ENCODE assay signal across 33 cellular contexts in the genomic region with DNA sequence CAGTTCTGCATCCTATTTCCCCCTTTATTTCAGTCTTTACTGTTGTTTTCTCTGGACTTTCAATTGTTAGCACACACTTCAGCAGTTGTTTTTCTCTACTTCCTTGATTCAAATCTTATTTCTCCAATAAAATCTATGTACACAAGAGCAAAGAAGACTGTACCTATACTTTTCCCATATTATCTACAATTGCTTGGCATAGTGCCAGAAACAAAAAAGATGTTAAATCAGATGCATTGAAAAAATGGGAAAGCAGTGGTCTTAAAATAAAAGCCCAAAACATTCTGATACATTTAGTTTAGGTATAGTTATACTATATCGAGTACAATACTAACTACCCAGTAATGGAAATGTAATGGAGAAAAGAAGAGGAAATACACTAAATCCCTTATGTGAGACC.
"Had no signal": no experiment of that assay in that cellular context is flagged by ENCODE, and none has a peak within 500 bp of the region (broad histone marks: within the 10 kb centered on the region; RNA-seq: fewer than 3 reads in every experiment).

No MANE protein-coding gene starts in this region.

- H3K27me3 Mint-ChIP-seq: activated CD4-positive, alpha-beta memory T cell treated with anti-CD3 and anti-CD28 coated beads for 36 hours; activated CD4-positive, alpha-beta T cell treated with anti-CD3 and anti-CD28 coated beads for 36 hours; activated CD4-positive, alpha-beta T cell treated with anti-CD3 and anti-CD28 coated beads, Interleukin-2, amount 10 ng/mL, durations not matched to agents 24 days and 14 days; activated naive CD4-positive, alpha-beta T cell treated with anti-CD3 and anti-CD28 coated beads, Interleukin-2, amount 50 U/mL, for 24 hours; activated naive CD8-positive, alpha-beta T cell treated with anti-CD3 and anti-CD28 coated beads for 36 hours; activated naive CD8-positive, alpha-beta T cell treated with anti-CD3 and anti-CD28 coated beads, Interleukin-2, amount 50 U/mL, for 24 hours had no signal

- H3K4me1 Mint-ChIP-seq: activated CD4-positive, alpha-beta T cell treated with anti-CD3 and anti-CD28 coated beads for 36 hours; activated CD4-positive, alpha-beta T cell treated with anti-CD3 and anti-CD28 coated beads, Interleukin-2, amount 10 ng/mL, durations not matched to agents 24 days and 14 days; activated CD8-positive, alpha-beta memory T cell treated with anti-CD3 and anti-CD28 coated beads, Interleukin-2, amount 10 ng/mL, durations not matched to agents 7 days and 5 days; activated naive CD4-positive, alpha-beta T cell treated with anti-CD3 and anti-CD28 coated beads, Interleukin-2, amount 50 U/mL, for 24 hours; activated naive CD8-positive, alpha-beta T cell treated with anti-CD3 and anti-CD28 coated beads, Interleukin-2, amount 50 U/mL, for 24 hours had no signal

- H3K36me3 Mint-ChIP-seq: activated CD8-positive, alpha-beta memory T cell treated with anti-CD3 and anti-CD28 coated beads, Interleukin-2, amount 10 ng/mL, durations not matched to agents 7 days and 5 days had no signal

- H3K4me3 ChIP-seq: adrenal gland, body of pancreas, esophagus squamous epithelium, gastroesophageal sphincter had no signal

- FAIRE-seq: colon had no signal

- H3K4me1 ChIP-seq: adrenal gland, body of pancreas, gastroesophageal sphincter had no signal

- H3K9me3 ChIP-seq: adrenal gland, body of pancreas, esophagus squamous epithelium, gastroesophageal sphincter had no signal

- H3K4me3 Mint-ChIP-seq: activated CD4-positive, alpha-beta memory T cell treated with anti-CD3 and anti-CD28 coated beads for 36 hours; activated CD4-positive, alpha-beta T cell treated with anti-CD3 and anti-CD28 coated beads for 36 hours; activated CD4-positive, alpha-beta T cell treated with anti-CD3 and anti-CD28 coated beads, Interleukin-2, amount 10 ng/mL, durations not matched to agents 24 days and 14 days; activated CD8-positive, alpha-beta memory T cell treated with anti-CD3 and anti-CD28 coated beads, Interleukin-2, amount 10 ng/mL, durations not matched to agents 7 days and 5 days; activated CD8-positive, alpha-beta T cell treated with anti-CD3 and anti-CD28 coated beads, Interleukin-2, amount 10 ng/mL, durations not matched to agents 7 days and 5 days; activated naive CD4-positive, alpha-beta T cell treated with anti-CD3 and anti-CD28 coated beads for 36 hours; activated naive CD4-positive, alpha-beta T cell treated with anti-CD3 and anti-CD28 coated beads, Interleukin-2, amount 50 U/mL, for 24 hours; activated naive CD8-positive, alpha-beta T cell treated with anti-CD3 and anti-CD28 coated beads for 36 hours; activated naive CD8-positive, alpha-beta T cell treated with anti-CD3 and anti-CD28 coated beads, Interleukin-2, amount 50 U/mL, for 24 hours; activated T-helper 1 cell treated with anti-CD3 and anti-CD28 coated beads, Interleukin-12 subunit alpha, Interleukin-12 subunit beta, Interleukin-2, Interleukin-4 antibody, amounts not matched to agents 30 ng/mL and 10 ng/mL and 1 ng/mL, durations not matched to agents 14 hours and 24 hours and 36 hours; effector memory CD8-positive, alpha-beta T cell had no signal

- DNase-seq: activated CD4-positive, alpha-beta memory T cell treated with anti-CD3 and anti-CD28 coated beads for 36 hours; activated CD4-positive, alpha-beta T cell treated with anti-CD3 and anti-CD28 coated beads for 36 hours; activated CD4-positive, alpha-beta T cell treated with anti-CD3 and anti-CD28 coated beads, Interleukin-2, amount 10 ng/mL, durations not matched to agents 24 days and 14 days; activated CD4-positive, CD25-positive, alpha-beta regulatory T cell; activated CD4-positive, CD25-positive, alpha-beta regulatory T cell treated with anti-CD3 and anti-CD28 coated beads, Interleukin-2, amount 50 U/mL, for 72 hours; activated CD8-positive, alpha-beta memory T cell treated with anti-CD3 and anti-CD28 coated beads, Interleukin-2, amount 10 ng/mL, durations not matched to agents 7 days and 5 days; activated CD8-positive, alpha-beta memory T cell treated with anti-CD3 and anti-CD28 coated beads, Interleukin-2, amount 50 U/mL, for 4 hours; activated CD8-positive, alpha-beta T cell treated with anti-CD3 and anti-CD28 coated beads, Interleukin-2, amount 10 ng/mL, durations not matched to agents 7 days and 5 days; activated effector memory CD4-positive, alpha-beta T cell treated with anti-CD3 and anti-CD28 coated beads, Interleukin-2, amount 50 U/mL, for 16 hours; activated naive CD4-positive, alpha-beta T cell treated with anti-CD3 and anti-CD28 coated beads for 36 hours; activated naive CD8-positive, alpha-beta T cell treated with anti-CD3 and anti-CD28 coated beads for 36 hours; activated naive CD8-positive, alpha-beta T cell treated with anti-CD3 and anti-CD28 coated beads, Interleukin-2, amount 50 U/mL, for 24 hours; activated T-cell treated with anti-CD3 and anti-CD28 coated beads, Interleukin-2, amount 50 U/mL, for 1 hour; activated T-cell treated with anti-CD3 and anti-CD28 coated beads, Interleukin-2, amount 50 U/mL, for 48 hours; adrenal gland; amygdala; aorta; body of pancreas; caudate nucleus; cortex of kidney; dermis blood vessel endothelial cell; effector CD4-positive, alpha-beta T cell; effector memory CD8-positive, alpha-beta T cell; esophagus squamous epithelium; foreskin melanocyte; head of caudate nucleus; T-helper 2 cell had no signal

- H3K27ac Mint-ChIP-seq: activated CD4-positive, alpha-beta memory T cell treated with anti-CD3 and anti-CD28 coated beads for 36 hours; activated CD4-positive, alpha-beta T cell treated with anti-CD3 and anti-CD28 coated beads for 36 hours; activated CD4-positive, alpha-beta T cell treated with anti-CD3 and anti-CD28 coated beads, Interleukin-2, amount 10 ng/mL, durations not matched to agents 24 days and 14 days; activated CD8-positive, alpha-beta memory T cell treated with anti-CD3 and anti-CD28 coated beads, Interleukin-2, amount 10 ng/mL, durations not matched to agents 7 days and 5 days; activated CD8-positive, alpha-beta T cell treated with anti-CD3 and anti-CD28 coated beads, Interleukin-2, amount 10 ng/mL, durations not matched to agents 7 days and 5 days; activated naive CD4-positive, alpha-beta T cell treated with anti-CD3 and anti-CD28 coated beads for 36 hours; activated naive CD4-positive, alpha-beta T cell treated with anti-CD3 and anti-CD28 coated beads, Interleukin-2, amount 50 U/mL, for 24 hours; activated naive CD8-positive, alpha-beta T cell treated with anti-CD3 and anti-CD28 coated beads for 36 hours; activated naive CD8-positive, alpha-beta T cell treated with anti-CD3 and anti-CD28 coated beads, Interleukin-2, amount 50 U/mL, for 24 hours; activated T-helper 1 cell treated with anti-CD3 and anti-CD28 coated beads, Interleukin-12 subunit alpha, Interleukin-12 subunit beta, Interleukin-2, Interleukin-4 antibody, amounts not matched to agents 30 ng/mL and 10 ng/mL and 1 ng/mL, durations not matched to agents 14 hours and 24 hours and 36 hours; activated T-helper 2 cell treated with anti-CD3 and anti-CD28 coated beads, Interferon-gamma antibody, Interleukin-2, Interleukin-4, amounts not matched to agents 10 μg/mL and 5 μg/mL and 100 μg/mL, durations not matched to agents 14 hours and 24 hours and 36 hours; effector memory CD8-positive, alpha-beta T cell had no signal

- H3K27ac ChIP-seq: adrenal gland, body of pancreas, epithelial cell of prostate, esophagus squamous epithelium, gastroesophageal sphincter had no signal

- H3K27me3 ChIP-seq: adrenal gland, body of pancreas, esophagus squamous epithelium, gastroesophageal sphincter had no signal

- ATAC-seq: activated CD4-positive, alpha-beta T cell treated with anti-CD3 and anti-CD28 coated beads for 36 hours; activated CD8-positive, alpha-beta memory T cell treated with anti-CD3 and anti-CD28 coated beads, Interleukin-2, amount 10 ng/mL, durations not matched to agents 7 days and 5 days; activated CD8-positive, alpha-beta T cell treated with anti-CD3 and anti-CD28 coated beads, Interleukin-2, amount 10 ng/mL, durations not matched to agents 7 days and 5 days; activated naive CD8-positive, alpha-beta T cell treated with anti-CD3 and anti-CD28 coated beads, Interleukin-2, amount 50 U/mL, for 24 hours; body of pancreas; effector memory CD8-positive, alpha-beta T cell; gastroesophageal sphincter had no signal

- H3K36me3 ChIP-seq: adrenal gland, esophagus squamous epithelium, gastroesophageal sphincter had no signal
